25 cellular contexts compared by ENCODE assay signal in genomic region chr12:64706366-64706765, GRCh38. TPM values are rescaled to one million over a fixed set of nuclear protein-coding genes. Genes with fewer than 3 reads are reported as not detected.
DNase-seq lines count a peak whose midpoint lies in the region; ATAC-seq and TF ChIP-seq lines count a peak whose summit lies in the region.
"Had no signal": no experiment of that assay in that cellular context is flagged by ENCODE, and none has a peak within 500 bp of the region (broad histone marks: within the 10 kb centered on the region; RNA-seq: fewer than 3 reads in every experiment).

No MANE protein-coding gene starts in this region.

- no peak for ATAC-seq in activated naive CD4-positive, alpha-beta T cell treated with anti-CD3 and anti-CD28 coated beads, Interleukin-2, amount 50 U/mL, for 72 hours
- no peak for ATAC-seq in HG02938 (IDR thresholded peaks at IDR 0.05; ENCODE audit: unreplicated experiment)
- no peak for ATAC-seq in stimulated activated effector memory CD8-positive, alpha-beta T cell treated with anti-CD3 and anti-CD28 coated beads, Interleukin-12 subunit alpha, Interleukin-12 subunit beta, amount 100 ng/mL, for 72 hours
- ATAC-seq: psoas muscle; stimulated activated naive CD8-positive, alpha-beta T cell treated with anti-CD3 and anti-CD28 coated beads, Interleukin-15, amount 100 ng/mL, for 72 hours had no signal

- H3K27me3 ChIP-seq in SK-N-SH (ENCODE audit: insufficient read depth) (no peaks in the 10 kb centered on the region), neutrophil (no peaks in the 10 kb centered on the region), PC-9 (ENCODE audit: insufficient read depth, low read depth) (no peaks in the 10 kb centered on the region)
- H3K27me3 ChIP-seq: esophagus muscularis mucosa, thyroid gland had no signal

- no peak for TF ChIP-seq EP300 in SK-N-SH (IDR thresholded peaks at IDR 0.05; ENCODE audit: borderline replicate concordance in 1 of 2, low read depth in 1 of 2, low read length in 1 of 2)

- H3K27ac Mint-ChIP-seq in activated naive CD4-positive, alpha-beta T cell treated with anti-CD3 and anti-CD28 coated beads, Interleukin-2, amount 50 U/mL, for 72 hours: peak overlapping the region; percentile 26 to 65
- H3K27ac Mint-ChIP-seq in stimulated activated effector memory CD8-positive, alpha-beta T cell treated with anti-CD3 and anti-CD28 coated beads, Interleukin-12 subunit alpha, Interleukin-12 subunit beta, amount 100 ng/mL, for 72 hours: no peak overlapping the region
- H3K27ac Mint-ChIP-seq: activated CD4-positive, alpha-beta T cell treated with anti-CD3 and anti-CD28 coated beads, Interleukin-2, amount 10 ng/mL, durations not matched to agents 24 days and 14 days; memory B cell; stimulated activated naive CD8-positive, alpha-beta T cell treated with anti-CD3 and anti-CD28 coated beads, Interleukin-15, amount 100 ng/mL, for 72 hours; T-helper 2 cell treated with Interferon-gamma antibody and Interleukin-4, amounts not matched to agents 5 μg/mL and 100 μg/mL, for 36 hours had no signal

- H3K4me3 Mint-ChIP-seq in stimulated activated effector memory CD8-positive, alpha-beta T cell treated with anti-CD3 and anti-CD28 coated beads, Interleukin-12 subunit alpha, Interleukin-12 subunit beta, amount 100 ng/mL, for 72 hours: no peak overlapping the region
- H3K4me3 Mint-ChIP-seq: activated CD4-positive, alpha-beta T cell treated with anti-CD3 and anti-CD28 coated beads, Interleukin-2, amount 10 ng/mL, durations not matched to agents 24 days and 14 days; activated T-cell treated with anti-CD3 and anti-CD28 coated beads, Interleukin-2, amount 50 U/mL, for 24 hours; memory B cell; stimulated activated naive CD8-positive, alpha-beta T cell treated with anti-CD3 and anti-CD28 coated beads, Interleukin-15, amount 100 ng/mL, for 72 hours; T-helper 2 cell treated with Interferon-gamma antibody and Interleukin-4, amounts not matched to agents 5 μg/mL and 100 μg/mL, for 36 hours had no signal

- H3K9me3 ChIP-seq in SK-N-SH: no peaks in the 10 kb centered on the region
- H3K9me3 ChIP-seq in neutrophil: no peaks in the 10 kb centered on the region
- H3K9me3 ChIP-seq in PC-9 (ENCODE audit: insufficient read depth, low read depth): no peaks in the 10 kb centered on the region
- H3K9me3 ChIP-seq: esophagus muscularis mucosa, psoas muscle, thyroid gland had no signal

- no peak overlapping the region for H3K4me3 ChIP-seq in SK-N-SH (ENCODE audit: low read depth in 2 of 2, low read length in 1 of 2)
- H3K4me3 ChIP-seq in fibroblast of the aortic adventitia (ENCODE audit: low read depth, low read length): no peak overlapping the region
- H3K4me3 ChIP-seq in neutrophil (ENCODE audit: low read depth in 1 of 2, low read length in 1 of 2): no peak overlapping the region
- no peak overlapping the region for H3K4me3 ChIP-seq in PC-9
- H3K4me3 ChIP-seq: coronary artery, esophagus muscularis mucosa, psoas muscle, thyroid gland had no signal

- no peak for DNase-seq in activated naive CD4-positive, alpha-beta T cell treated with anti-CD3 and anti-CD28 coated beads, Interleukin-2, amount 50 U/mL, for 72 hours (ENCODE audit: low spot score in 2 of 2)
- no peak for DNase-seq in activated naive CD4-positive, alpha-beta T cell treated with Interleukin-2 at 50 U/mL for 16 hours
- DNase-seq in SK-N-SH: peak; percentile 27
- peak; percentile 9 for DNase-seq in fibroblast of the aortic adventitia (ENCODE audit: low read depth)
- DNase-seq in stimulated activated effector memory CD8-positive, alpha-beta T cell treated with anti-CD3 and anti-CD28 coated beads, Interleukin-12 subunit alpha, Interleukin-12 subunit beta, amount 100 ng/mL, for 72 hours (ENCODE audit: low spot score in 2 of 2): no peak
- DNase-seq in PC-9: no peak
- DNase-seq: activated CD4-positive, alpha-beta T cell treated with anti-CD3 and anti-CD28 coated beads, Interleukin-2, amount 10 ng/mL, durations not matched to agents 24 days and 14 days; activated T-cell treated with anti-CD3 and anti-CD28 coated beads, Interleukin-2, amount 50 U/mL, for 24 hours; AML-193; amygdala; foreskin melanocyte; left cardiac atrium; NCI-H1105 treated with DMSO at 0.1 percent for 48 hours; NCI-H2029; psoas muscle; RPMI8226; stimulated activated naive CD8-positive, alpha-beta T cell treated with anti-CD3 and anti-CD28 coated beads, Interleukin-15, amount 100 ng/mL, for 72 hours; thyroid gland; WERI-Rb-1 had no signal

- CTCF ChIA-PET in SK-N-SH (lab: Yijun Ruan, JAX): interaction anchor here (4.0 to 5.3 kb wide), 2 partner anchors 9 to 157 kb away, joined by 18 to 26 read pairs; no protein-coding TSS in a partner anchor
- CTCF ChIA-PET in PC-9 (lab: Charles Lee): interaction anchor here (0.5 to 0.6 kb wide), 2 partner anchors 10 to 102 kb away, joined by 4 to 7 read pairs; no protein-coding TSS in a partner anchor

- no TSS peak for BruUV-seq in PC-9 (replicated peaks; lab: Mats Ljungman, UMichigan)

- peaks cover 7 to 19% of the 10 kb centered on the region in 2 experiments; a peak in 1 of 4 replicates for H3K4me1 ChIP-seq in SK-N-SH (ENCODE audit: control insufficient read depth in 1 of 2, insufficient read depth in 2 of 2, low read depth in 1 of 2, low read length in 1 of 2)
- peaks cover 20 to 36% of the 10 kb centered on the region in 2 experiments for H3K4me1 ChIP-seq in neutrophil (ENCODE audit: control insufficient read depth in 1 of 2, insufficient read depth in 1 of 2, low read depth in 1 of 2, low read length in 1 of 2)
- no peaks in the 10 kb centered on the region for H3K4me1 ChIP-seq in PC-9 (replicated peaks; ENCODE audit: insufficient read depth)
- H3K4me1 ChIP-seq: thyroid gland had no signal

- WGBS in SK-N-SH (ENCODE audit: low lambda C conversion rate): 34% methylated on average over 3 of the region's 3 CpGs

- H3K9me3 Mint-ChIP-seq in activated naive CD4-positive, alpha-beta T cell treated with anti-CD3 and anti-CD28 coated beads, Interleukin-2, amount 50 U/mL, for 72 hours: no peaks in the 10 kb centered on the region
- no peaks in the 10 kb centered on the region for H3K9me3 Mint-ChIP-seq in stimulated activated effector memory CD8-positive, alpha-beta T cell treated with anti-CD3 and anti-CD28 coated beads, Interleukin-12 subunit alpha, Interleukin-12 subunit beta, amount 100 ng/mL, for 72 hours
- H3K9me3 Mint-ChIP-seq: activated CD4-positive, alpha-beta T cell treated with anti-CD3 and anti-CD28 coated beads, Interleukin-2, amount 10 ng/mL, durations not matched to agents 24 days and 14 days; activated T-cell treated with anti-CD3 and anti-CD28 coated beads, Interleukin-2, amount 50 U/mL, for 24 hours; memory B cell; stimulated activated naive CD8-positive, alpha-beta T cell treated with anti-CD3 and anti-CD28 coated beads, Interleukin-15, amount 100 ng/mL, for 72 hours; T-helper 2 cell treated with Interferon-gamma antibody and Interleukin-4, amounts not matched to agents 5 μg/mL and 100 μg/mL, for 36 hours had no signal

- H3K9me2 ChIP-seq in SK-N-SH (no peaks in the 10 kb centered on the region), PC-9 (ENCODE audit: insufficient read depth) (no peaks in the 10 kb centered on the region)

- H3F3A ChIP-seq in SK-N-SH (replicated peaks; ENCODE audit: insufficient read depth): no peaks in the 10 kb centered on the region
- no peaks in the 10 kb centered on the region for H3F3A ChIP-seq in PC-9 (ENCODE audit: insufficient read depth, low read depth)

- H3K4me2 ChIP-seq in SK-N-SH: no peak overlapping the region
- no peak overlapping the region for H3K4me2 ChIP-seq in PC-9

- H2AFZ ChIP-seq in SK-N-SH (ENCODE audit: low read depth) (no peak overlapping the region), PC-9 (no peak overlapping the region)

- POLR2A ChIA-PET in SK-N-SH (lab: Yijun Ruan, JAX) (interaction anchor here (0.5 kb wide), 1 partner anchor 108 kb away, joined by 3 read pairs; no protein-coding TSS in a partner anchor), PC-9 (lab: Charles Lee; ENCODE audit: unreplicated experiment) (no interaction called here)

- H3K36me3 Mint-ChIP-seq in activated naive CD4-positive, alpha-beta T cell treated with anti-CD3 and anti-CD28 coated beads, Interleukin-2, amount 50 U/mL, for 72 hours: peaks cover 0 to 6% of the 10 kb centered on the region in 2 donors
- peaks cover 5% of the 10 kb centered on the region for H3K36me3 Mint-ChIP-seq in stimulated activated effector memory CD8-positive, alpha-beta T cell treated with anti-CD3 and anti-CD28 coated beads, Interleukin-12 subunit alpha, Interleukin-12 subunit beta, amount 100 ng/mL, for 72 hours

- no peak for TF ChIP-seq RAD21 in SK-N-SH (IDR thresholded peaks at IDR 0.05; ENCODE audit: low read length)

- H3K36me3 ChIP-seq in SK-N-SH (replicated peaks in 1 of 2; ENCODE audit: control insufficient read depth in 1 of 2, insufficient read depth in 2 of 2, low read length in 1 of 2): no peaks in the 10 kb centered on the region
- H3K36me3 ChIP-seq in neutrophil: peaks cover 18% of the 10 kb centered on the region
- H3K36me3 ChIP-seq in PC-9 (ENCODE audit: low read depth): no peaks in the 10 kb centered on the region
- H3K36me3 ChIP-seq: esophagus muscularis mucosa, thyroid gland, WERI-Rb-1 had no signal

- peaks cover 12% of the 10 kb centered on the region for H3K4me1 Mint-ChIP-seq in stimulated activated effector memory CD8-positive, alpha-beta T cell treated with anti-CD3 and anti-CD28 coated beads, Interleukin-12 subunit alpha, Interleukin-12 subunit beta, amount 100 ng/mL, for 72 hours
- H3K4me1 Mint-ChIP-seq: memory B cell had no signal

- H3K27ac ChIP-seq in SK-N-SH (ENCODE audit: low read depth in 2 of 2, low read length in 1 of 2) (peak overlapping the region in 1 of 2 experiments; percentile 80; a peak in 2 of 4 replicates), neutrophil (peak overlapping the region; percentile 51), PC-9 (no peak overlapping the region)
- H3K27ac ChIP-seq: coronary artery, esophagus muscularis mucosa, psoas muscle, thyroid gland, WERI-Rb-1 had no signal

- TF ChIP-seq CTCF in SK-N-SH (IDR thresholded peaks at IDR 0.05) (no peak), fibroblast of the aortic adventitia (IDR thresholded peaks at IDR 0.05; ENCODE audit: insufficient read depth, low read length) (no peak), neutrophil (IDR thresholded peaks at IDR 0.05) (no peak), PC-9 (conservative IDR thresholded peaks at IDR 0.05) (no peak)

- no peak overlapping the region for H3K9ac ChIP-seq in SK-N-SH

- no peaks in the 10 kb centered on the region for H3K79me2 ChIP-seq in SK-N-SH (ENCODE audit: insufficient read depth)
- no peaks in the 10 kb centered on the region for H3K79me2 ChIP-seq in PC-9 (ENCODE audit: low read depth)

- intact Hi-C loops in PC-9 (cut with micrococcal nuclease; ENCODE audit: unreplicated experiment): no loop called here

- H4K20me1 ChIP-seq in SK-N-SH (ENCODE audit: insufficient read depth) (no peaks in the 10 kb centered on the region), PC-9 (ENCODE audit: insufficient read depth) (no peaks in the 10 kb centered on the region)

RNA-seq across cellular contexts. Expression of gene GNS, which starts 52.8 kb away (rescaled TPM):
- total RNA-seq in activated naive CD4-positive, alpha-beta T cell treated with anti-CD3 and anti-CD28 coated beads, Interleukin-2, amount 50 U/mL, for 72 hours: 10 to 100 TPM; 21.5 to 26.8 TPM
- polyA plus RNA-seq in SK-N-SH (2012; rRNA removed): 74.8 and 93.8 TPM in 2 replicates
- polyA plus RNA-seq in SK-N-SH (2012; cell fraction: cytosol; rRNA removed): 80.0 and 89.4 TPM in 2 replicates
- polyA plus RNA-seq in SK-N-SH (2012; cell fraction: nucleus; rRNA removed): 32.3 and 61.5 TPM in 2 replicates
- 162 and 166 TPM in 2 replicates for total RNA-seq in fibroblast of the aortic adventitia (ENCODE audit: low replicate concordance)
- 68.4 and 74.9 TPM in 2 replicates for total RNA-seq in PC-9 (2021)

Comparison
In these comparisons a context has a peak if more than half of its experiments do, and no peak if none do; other contexts are left out.
1. DNase-seq: peak in SK-N-SH (single experiment) and fibroblast of the aortic adventitia (single experiment); none in activated naive CD4-positive, alpha-beta T cell treated with anti-CD3 and anti-CD28 coated beads, Interleukin-2, amount 50 U/mL, for 72 hours (0 of 2), activated naive CD4-positive, alpha-beta T cell treated with Interleukin-2 at 50 U/mL for 16 hours (single experiment), stimulated activated effector memory CD8-positive, alpha-beta T cell treated with anti-CD3 and anti-CD28 coated beads, Interleukin-12 subunit alpha, Interleukin-12 subunit beta, amount 100 ng/mL, for 72 hours (0 of 2) and PC-9 (0 of 2).